ENCODE assay signal across 8 cellular contexts in the genomic region with DNA sequence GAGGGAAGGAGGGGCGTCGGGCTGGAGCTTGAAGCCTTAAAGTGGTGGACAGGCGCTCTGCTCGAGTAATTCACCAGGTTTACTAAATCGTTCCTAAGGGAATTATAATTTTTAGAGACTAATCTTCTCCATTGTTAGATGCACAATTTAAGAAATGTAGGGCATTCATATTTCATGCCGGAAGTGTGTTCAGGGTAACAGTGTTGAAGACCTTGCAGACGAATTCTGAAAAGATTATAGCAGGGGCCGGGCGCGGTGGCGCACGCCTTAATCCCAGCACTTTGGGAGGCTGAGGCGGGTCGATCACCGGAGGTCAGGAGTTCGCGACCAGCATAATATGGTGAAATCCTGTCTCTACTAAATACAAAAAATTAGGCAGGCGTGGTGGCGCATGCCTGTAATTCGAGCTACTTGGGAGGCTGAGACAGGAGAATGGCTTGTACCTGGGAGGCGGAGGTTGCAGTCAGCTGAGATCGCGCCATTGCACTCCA. TPM values are rescaled to one million over a fixed set of nuclear protein-coding genes. Genes with fewer than 3 reads are reported as not detected.
DNase-seq lines count a peak whose midpoint lies in the region; ATAC-seq and TF ChIP-seq lines count a peak whose summit lies in the region.

No MANE protein-coding gene starts in this region.

- no peak for TF ChIP-seq EP300 in neural cell (conservative IDR thresholded peaks at IDR 0.05; ENCODE audit: poor library complexity, severe bottlenecking)

- H3K9ac ChIP-seq in HUES64 (ENCODE audit: low read depth, low read length) (no peak overlapping the region), neural cell (ENCODE audit: low read length) (peak overlapping the region; percentile 83)

- H3K9me3 ChIP-seq in HUES64 (ENCODE audit: insufficient read depth, low read depth, low read length) (no peaks in the 10 kb centered on the region), neural cell (ENCODE audit: low read length) (no peaks in the 10 kb centered on the region)

- H3K27me3 ChIP-seq in HUES64 (ENCODE audit: insufficient read depth, low read length) (no peaks in the 10 kb centered on the region), dorsolateral prefrontal cortex (no peaks in the 10 kb centered on the region), neural cell (ENCODE audit: insufficient read depth, low read depth, low read length) (no peaks in the 10 kb centered on the region)

- WGBS in HUES64: 80% methylated on average over 22 of the region's 23 CpGs

- H3K4me3 ChIP-seq in HUES64 (ENCODE audit: low read length) (peak overlapping the region; percentile 91), dorsolateral prefrontal cortex (peak overlapping the region; percentile 60 to 100 (median 94)), neural cell (ENCODE audit: low read length) (peak overlapping the region; percentile 92)

- H3K36me3 ChIP-seq in HUES64 (ENCODE audit: insufficient read depth, low read length): peaks cover 40% of the 10 kb centered on the region
- H3K36me3 ChIP-seq in neural cell (ENCODE audit: insufficient read depth, low read length): peaks cover 5% of the 10 kb centered on the region

- TF ChIP-seq CTCF in dorsolateral prefrontal cortex (IDR thresholded peaks at IDR 0.05 in 54 of 56, conservative IDR thresholded peaks at IDR 0.05 in 2 of 56; ENCODE audit: low read depth in 1 of 56, partially characterized antibody in 56 of 56): peak in 8 of 56 donors; percentile 2 to 24 (median 14)
- TF ChIP-seq CTCF in neural cell (IDR thresholded peaks at IDR 0.05; ENCODE audit: poor library complexity, severe bottlenecking): no peak

- DNase-seq in dorsolateral prefrontal cortex (peak in 2 of 10 donors; percentile 52 to 93), GM03348 (ENCODE audit: low spot score) (no peak), AML-193 (lab: John Stamatoyannopoulos, UW) (no peak)

- peaks cover 15% of the 10 kb centered on the region; the same call in 1 of the 2 replicates for H3K4me1 ChIP-seq in HUES64 (ENCODE audit: insufficient read depth, low read length)

- no peaks in the 10 kb centered on the region for H4K20me1 ChIP-seq in neural cell (ENCODE audit: insufficient read depth)

- H3F3A ChIP-seq in neural cell (ENCODE audit: insufficient read depth, low read length, poor library complexity, severe bottlenecking): no peaks in the 10 kb centered on the region

- ATAC-seq in GM19035 (IDR thresholded peaks at IDR 0.05; ENCODE audit: unreplicated experiment) (peak; percentile 21), HG02973 (IDR thresholded peaks at IDR 0.05; ENCODE audit: unreplicated experiment) (no peak), GM18502 (IDR thresholded peaks at IDR 0.05; ENCODE audit: poor library complexity, unreplicated experiment) (no peak)

- no peaks in the 10 kb centered on the region for H3K9me2 ChIP-seq in neural cell (ENCODE audit: insufficient read depth, low read length)

- H3K27ac ChIP-seq in HUES64 (ENCODE audit: low read depth, low read length): no peak overlapping the region
- peak overlapping the region in 48 of 59 donors; percentile 18 to 90 (median 70) for H3K27ac ChIP-seq in dorsolateral prefrontal cortex
- H3K27ac ChIP-seq in neural cell (ENCODE audit: low read length): peak overlapping the region; percentile 35

- H3K79me2 ChIP-seq in neural cell (replicated peaks; ENCODE audit: insufficient read depth, low read length): peaks cover 37% of the 10 kb centered on the region

- no peak for TF ChIP-seq RAD21 in neural cell (conservative IDR thresholded peaks at IDR 0.05)

- intact Hi-C loops in dorsolateral prefrontal cortex (cut with DNase I): loop anchor here in 1 of 2 donors (1.0 kb wide), 1 partner anchor 32 kb away; a partner anchor contains a TSS

- H3K4me2 ChIP-seq in neural cell (ENCODE audit: low read length): peak overlapping the region; percentile 33

- peak overlapping the region; percentile 21 for H2AFZ ChIP-seq in neural cell (ENCODE audit: low read depth, low read length)

TF ChIP-seq in neural cell, 6 proteins besides CTCF, POLR2A, EP300 and RAD21:
- TF ChIP-seq, protein P1, sequence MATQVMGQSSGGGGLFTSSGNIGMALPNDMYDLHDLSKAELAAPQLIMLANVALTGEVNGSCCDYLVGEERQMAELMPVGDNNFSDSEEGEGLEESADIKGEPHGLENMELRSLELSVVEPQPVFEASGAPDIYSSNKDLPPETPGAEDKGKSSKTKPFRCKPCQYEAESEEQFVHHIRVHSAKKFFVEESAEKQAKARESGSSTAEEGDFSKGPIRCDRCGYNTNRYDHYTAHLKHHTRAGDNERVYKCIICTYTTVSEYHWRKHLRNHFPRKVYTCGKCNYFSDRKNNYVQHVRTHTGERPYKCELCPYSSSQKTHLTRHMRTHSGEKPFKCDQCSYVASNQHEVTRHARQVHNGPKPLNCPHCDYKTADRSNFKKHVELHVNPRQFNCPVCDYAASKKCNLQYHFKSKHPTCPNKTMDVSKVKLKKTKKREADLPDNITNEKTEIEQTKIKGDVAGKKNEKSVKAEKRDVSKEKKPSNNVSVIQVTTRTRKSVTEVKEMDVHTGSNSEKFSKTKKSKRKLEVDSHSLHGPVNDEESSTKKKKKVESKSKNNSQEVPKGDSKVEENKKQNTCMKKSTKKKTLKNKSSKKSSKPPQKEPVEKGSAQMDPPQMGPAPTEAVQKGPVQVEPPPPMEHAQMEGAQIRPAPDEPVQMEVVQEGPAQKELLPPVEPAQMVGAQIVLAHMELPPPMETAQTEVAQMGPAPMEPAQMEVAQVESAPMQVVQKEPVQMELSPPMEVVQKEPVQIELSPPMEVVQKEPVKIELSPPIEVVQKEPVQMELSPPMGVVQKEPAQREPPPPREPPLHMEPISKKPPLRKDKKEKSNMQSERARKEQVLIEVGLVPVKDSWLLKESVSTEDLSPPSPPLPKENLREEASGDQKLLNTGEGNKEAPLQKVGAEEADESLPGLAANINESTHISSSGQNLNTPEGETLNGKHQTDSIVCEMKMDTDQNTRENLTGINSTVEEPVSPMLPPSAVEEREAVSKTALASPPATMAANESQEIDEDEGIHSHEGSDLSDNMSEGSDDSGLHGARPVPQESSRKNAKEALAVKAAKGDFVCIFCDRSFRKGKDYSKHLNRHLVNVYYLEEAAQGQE (IDR thresholded peaks at IDR 0.05; ENCODE audit: borderline replicate concordance): peak; percentile 1
- TF ChIP-seq SMC3 (conservative IDR thresholded peaks at IDR 0.05; ENCODE audit: poor library complexity) (no peak), POLR2AphosphoS5 (IDR thresholded peaks at IDR 0.05) (no peak)

RNA-seq across cellular contexts. Expression of a gene that starts 0.4 kb away (rescaled TPM):
- polyA plus RNA-seq in HUES64 (2013, experiment 1 of 2): 123 TPM
- 141 TPM for polyA plus RNA-seq in HUES64 (2013, experiment 2 of 2)
- total RNA-seq in dorsolateral prefrontal cortex: 10 to 100 TPM; 37.2 to 97.5 (median 63.8) TPM
- polyA plus RNA-seq in neural cell: 124 and 171 TPM in 2 replicates
- 19.2 and 22.9 TPM in 2 replicates for polyA minus RNA-seq in neural cell

RNA-seq across cellular contexts. Expression of a gene that starts 31.4 kb away (rescaled TPM):
- 26.3 TPM for polyA plus RNA-seq in HUES64 (2013, experiment 1 of 2)
- 28.3 TPM for polyA plus RNA-seq in HUES64 (2013, experiment 2 of 2)
- 10 to 100 TPM; 30.0 to 65.9 (median 43.4) TPM for total RNA-seq in dorsolateral prefrontal cortex
- polyA plus RNA-seq in neural cell: 142 and 170 TPM in 2 replicates
- polyA minus RNA-seq in neural cell: 102 and 121 TPM in 2 replicates

RNA-seq across cellular contexts. Expression of a gene that starts 46.1 kb away (rescaled TPM):
- 0.10 TPM for polyA plus RNA-seq in HUES64 (2013, experiment 1 of 2)
- not detected for polyA plus RNA-seq in HUES64 (2013, experiment 2 of 2)
- under 1 TPM in 2 of 120 experiments, not detected in 118; 0.19 to 0.55 TPM for total RNA-seq in dorsolateral prefrontal cortex
- 0.81 and 1.7 TPM in 2 replicates for polyA plus RNA-seq in neural cell
- 0.49 and 2.5 TPM in 2 replicates for polyA minus RNA-seq in neural cell
